In genomic region chrX:80578518-80579105, GRCh38 we compare ENCODE assay signal across 1 cellular context.
TF ChIP-seq lines count a peak whose summit lies in the region.

No MANE protein-coding gene starts in this region.

TF ChIP-seq in HEK293, 187 proteins besides CTCF, POLR2A, EP300 and RAD21 (continued from another document):
- TF ChIP-seq ZNF280D (tag by site-specific recombination; IDR thresholded peaks at IDR 0.05), result no peak
- 0 out of 2 replicates have a peak, but pooled peaks have one; percentile 25 for TF ChIP-seq ZNF660 (tag by site-specific recombination; IDR thresholded peaks at IDR 0.05)
- TF ChIP-seq GLIS2 (tag by site-specific recombination; IDR thresholded peaks at IDR 0.05), result no peak
